ENCODE assay signal across 1 cellular context in genomic region chr2:64922482-64923384, GRCh38.
TF ChIP-seq lines count a peak whose summit lies in the region.

No MANE protein-coding gene starts in this region.

TF ChIP-seq in HepG2, 621 proteins besides CTCF, POLR2A, EP300 and RAD21 (continued from another document and continues in another):
- TF ChIP-seq ZNF281 (CRISPR knock-in tag; IDR thresholded peaks at IDR 0.05; ENCODE audit: borderline replicate concordance) = no peak
- no peak for TF ChIP-seq DDIT3 (CRISPR knock-in tag; IDR thresholded peaks at IDR 0.05)
- peak; percentile 98 for TF ChIP-seq RXRB (CRISPR knock-in tag; IDR thresholded peaks at IDR 0.05; ENCODE audit: borderline replicate concordance)
- no peak for TF ChIP-seq TSC22D2 (CRISPR knock-in tag; IDR thresholded peaks at IDR 0.05; ENCODE audit: borderline replicate concordance)
- TF ChIP-seq BRF2 (CRISPR knock-in tag; IDR thresholded peaks at IDR 0.05) = peak; percentile 82
- peak; percentile 65; the same call in 1 of the 2 replicates for TF ChIP-seq AHDC1 (CRISPR knock-in tag; IDR thresholded peaks at IDR 0.05; ENCODE audit: borderline replicate concordance)
- no peak for TF ChIP-seq MED13 (CRISPR knock-in tag; IDR thresholded peaks at IDR 0.05)
- TF ChIP-seq JUNB (CRISPR knock-in tag; IDR thresholded peaks at IDR 0.05; ENCODE audit: borderline replicate concordance) = no peak
- no peak for TF ChIP-seq RBAK (CRISPR knock-in tag; IDR thresholded peaks at IDR 0.05)
- no peak for TF ChIP-seq WIZ (CRISPR knock-in tag; IDR thresholded peaks at IDR 0.05)
- TF ChIP-seq ZNF235 (CRISPR knock-in tag; IDR thresholded peaks at IDR 0.05; ENCODE audit: borderline replicate concordance) = no peak
- no peak for TF ChIP-seq ZFAT (CRISPR knock-in tag; conservative IDR thresholded peaks at IDR 0.05)
- no peak for TF ChIP-seq KMT2A (CRISPR knock-in tag; IDR thresholded peaks at IDR 0.05)
- no peak for TF ChIP-seq ZBTB38 (CRISPR knock-in tag; IDR thresholded peaks at IDR 0.05)
- TF ChIP-seq SRSF9 (IDR thresholded peaks at IDR 0.05; ENCODE audit: borderline replicate concordance, insufficient read depth, low read depth, low read length, poor library complexity, severe bottlenecking) = no peak
- no peak for TF ChIP-seq ZNF510 (CRISPR knock-in tag; IDR thresholded peaks at IDR 0.05; ENCODE audit: low read depth)
- no peak for TF ChIP-seq ZHX1 (CRISPR knock-in tag; IDR thresholded peaks at IDR 0.05; ENCODE audit: low read depth)
- no peak for TF ChIP-seq KLF9 (CRISPR knock-in tag; IDR thresholded peaks at IDR 0.05; ENCODE audit: low read depth)
- TF ChIP-seq ZNF646 (CRISPR knock-in tag; IDR thresholded peaks at IDR 0.05) = no peak
- no peak for TF ChIP-seq SYNCRIP (IDR thresholded peaks at IDR 0.05; ENCODE audit: insufficient read depth, low read depth, low read length)
- 0 out of 2 replicates have a peak, but pooled peaks have one; percentile 18 for TF ChIP-seq ZNF362 (CRISPR knock-in tag; IDR thresholded peaks at IDR 0.05; ENCODE audit: borderline replicate concordance)
- no peak for TF ChIP-seq NCOA1 (CRISPR knock-in tag; IDR thresholded peaks at IDR 0.05)
- no peak for TF ChIP-seq CHD2 (IDR thresholded peaks at IDR 0.05; ENCODE audit: low read depth, low read length)
- peak; percentile 73; the same call in 1 of the 2 replicates for TF ChIP-seq TFAP4 (IDR thresholded peaks at IDR 0.05; ENCODE audit: borderline replicate concordance, low read depth)
- TF ChIP-seq ONECUT2 (CRISPR knock-in tag; IDR thresholded peaks at IDR 0.05) = peak; percentile 96
- TF ChIP-seq ZNF256 (CRISPR knock-in tag; conservative IDR thresholded peaks at IDR 0.05) = no peak
- TF ChIP-seq HNF4G (IDR thresholded peaks at IDR 0.05; ENCODE audit: borderline replicate concordance, low read depth, low read length) = peak; percentile 67; the same call in 1 of the 2 replicates
- TF ChIP-seq HNF4G (CRISPR knock-in tag; IDR thresholded peaks at IDR 0.05; ENCODE audit: borderline replicate concordance, low read depth) = no peak
- TF ChIP-seq HOMEZ (CRISPR knock-in tag; IDR thresholded peaks at IDR 0.05; ENCODE audit: low read depth) = peak; percentile 49
- peak; percentile 68; the same call in 1 of the 2 replicates for TF ChIP-seq ZNF205 (CRISPR knock-in tag; IDR thresholded peaks at IDR 0.05)
